1 cellular context compared by ENCODE assay signal in genomic region chr2:240952496-240953246, GRCh38.
TF ChIP-seq lines count a peak whose summit lies in the region.

No MANE protein-coding gene starts in this region.

TF ChIP-seq in IMR-90, 13 proteins besides CTCF, POLR2A, EP300 and RAD21 (continued from another document):
- TF ChIP-seq ELK1 (IDR thresholded peaks at IDR 0.05; ENCODE audit: borderline replicate concordance, low read depth, low read length) (no peak), SMC3 (IDR thresholded peaks at IDR 0.05; ENCODE audit: low read depth, low read length) (no peak)
TF ChIP-seq in IMR-90: peak in this region for 0.
